9 cellular contexts compared by ENCODE assay signal in genomic region chr3:112464264-112464663, GRCh38. TPM values are rescaled to one million over a fixed set of nuclear protein-coding genes. Genes with fewer than 3 reads are reported as not detected.
DNase-seq lines count a peak whose midpoint lies in the region; ATAC-seq lines count a peak whose summit lies in the region.
"Had no signal": no experiment of that assay in that cellular context is flagged by ENCODE, and none has a peak within 500 bp of the region (broad histone marks: within the 10 kb centered on the region; RNA-seq: fewer than 3 reads in every experiment).

No MANE protein-coding gene starts in this region.

- peak overlapping the region; percentile 20 for H3K4me3 Mint-ChIP-seq in activated T-cell treated with anti-CD3 and anti-CD28 coated beads, Interleukin-2, amount 50 U/mL, for 4 hours
- peak overlapping the region; percentile 22 for H3K4me3 Mint-ChIP-seq in activated CD4-positive, alpha-beta memory T cell treated with anti-CD3 and anti-CD28 coated beads, Interleukin-2, amount 10 ng/mL, durations not matched to agents 7 days and 5 days
- H3K4me3 Mint-ChIP-seq in stimulated activated effector memory CD8-positive, alpha-beta T cell treated with anti-CD3 and anti-CD28 coated beads, Interleukin-12 subunit alpha, Interleukin-12 subunit beta, amount 100 ng/mL, for 72 hours, result peak overlapping the region; percentile 27

- peaks cover 28% of the 10 kb centered on the region for H3K36me3 Mint-ChIP-seq in activated T-cell treated with anti-CD3 and anti-CD28 coated beads, Interleukin-2, amount 50 U/mL, for 4 hours (ENCODE audit: insufficient read depth)
- H3K36me3 Mint-ChIP-seq in activated CD4-positive, alpha-beta memory T cell treated with anti-CD3 and anti-CD28 coated beads, Interleukin-2, amount 10 ng/mL, durations not matched to agents 7 days and 5 days (ENCODE audit: low read depth), result peaks cover 66% of the 10 kb centered on the region
- no peaks in the 10 kb centered on the region for H3K36me3 Mint-ChIP-seq in stimulated activated effector memory CD8-positive, alpha-beta T cell treated with anti-CD3 and anti-CD28 coated beads, Interleukin-12 subunit alpha, Interleukin-12 subunit beta, amount 100 ng/mL, for 72 hours

- no peak for DNase-seq in activated T-cell treated with anti-CD3 and anti-CD28 coated beads, Interleukin-2, amount 50 U/mL, for 4 hours
- no peak for DNase-seq in activated T-cell treated with anti-CD3 and anti-CD28 coated beads, Interleukin-2, amount 50 U/mL, for 1 hour
- DNase-seq in activated CD4-positive, alpha-beta memory T cell treated with anti-CD3 and anti-CD28 coated beads, Interleukin-2, amount 10 ng/mL, durations not matched to agents 7 days and 5 days, result no peak
- no peak for DNase-seq in stimulated activated effector memory CD8-positive, alpha-beta T cell treated with anti-CD3 and anti-CD28 coated beads, Interleukin-12 subunit alpha, Interleukin-12 subunit beta, amount 100 ng/mL, for 72 hours (ENCODE audit: low spot score in 2 of 2)
- no peak for DNase-seq in head of caudate nucleus
- DNase-seq in NCI-H1048 (lab: John Stamatoyannopoulos, UW), result no peak
- no peak for DNase-seq in NCI-H1694 treated with DMSO at 0.1 percent for 48 hours (lab: John Stamatoyannopoulos, UW)
- DNase-seq: NCI-H1092 treated with DMSO at 0.1 percent for 48 hours had no signal

- peak overlapping the region; percentile 76 for H3K27ac Mint-ChIP-seq in activated CD4-positive, alpha-beta memory T cell treated with anti-CD3 and anti-CD28 coated beads, Interleukin-2, amount 10 ng/mL, durations not matched to agents 7 days and 5 days
- H3K27ac Mint-ChIP-seq in stimulated activated effector memory CD8-positive, alpha-beta T cell treated with anti-CD3 and anti-CD28 coated beads, Interleukin-12 subunit alpha, Interleukin-12 subunit beta, amount 100 ng/mL, for 72 hours, result no peak overlapping the region

- no peaks in the 10 kb centered on the region for H3K9me3 Mint-ChIP-seq in activated T-cell treated with anti-CD3 and anti-CD28 coated beads, Interleukin-2, amount 50 U/mL, for 4 hours
- peaks cover 4% of the 10 kb centered on the region for H3K9me3 Mint-ChIP-seq in activated CD4-positive, alpha-beta memory T cell treated with anti-CD3 and anti-CD28 coated beads, Interleukin-2, amount 10 ng/mL, durations not matched to agents 7 days and 5 days
- peaks cover 3% of the 10 kb centered on the region for H3K9me3 Mint-ChIP-seq in stimulated activated effector memory CD8-positive, alpha-beta T cell treated with anti-CD3 and anti-CD28 coated beads, Interleukin-12 subunit alpha, Interleukin-12 subunit beta, amount 100 ng/mL, for 72 hours

- no peak for ATAC-seq in activated T-cell treated with anti-CD3 and anti-CD28 coated beads, Interleukin-2, amount 50 U/mL, for 4 hours
- peak; percentile 45 for ATAC-seq in HG03378 (IDR thresholded peaks at IDR 0.05; ENCODE audit: unreplicated experiment)
- ATAC-seq in stimulated activated effector memory CD8-positive, alpha-beta T cell treated with anti-CD3 and anti-CD28 coated beads, Interleukin-12 subunit alpha, Interleukin-12 subunit beta, amount 100 ng/mL, for 72 hours, result no peak

- POLR2A ChIA-PET in activated CD4-positive, alpha-beta memory T cell treated with anti-CD3 and anti-CD28 coated beads, Interleukin-2, amount 10 ng/mL, durations not matched to agents 7 days and 5 days (lab: Charles Lee), result interaction anchor here (1.0 to 2.8 kb wide), 9 partner anchors 8 to 212 kb away, joined by 3 to 26 read pairs (median 5); partner anchors contain the start of genes ATG3, BTLA and SLC35A5

- H3K27me3 Mint-ChIP-seq in activated T-cell treated with anti-CD3 and anti-CD28 coated beads, Interleukin-2, amount 50 U/mL, for 4 hours (ENCODE audit: low read depth), result no peaks in the 10 kb centered on the region
- no peaks in the 10 kb centered on the region for H3K27me3 Mint-ChIP-seq in activated CD4-positive, alpha-beta memory T cell treated with anti-CD3 and anti-CD28 coated beads, Interleukin-2, amount 10 ng/mL, durations not matched to agents 7 days and 5 days

- H3K4me1 Mint-ChIP-seq in activated T-cell treated with anti-CD3 and anti-CD28 coated beads, Interleukin-2, amount 50 U/mL, for 4 hours (ENCODE audit: low read depth), result peaks cover 87% of the 10 kb centered on the region
- peaks cover 80% of the 10 kb centered on the region for H3K4me1 Mint-ChIP-seq in activated CD4-positive, alpha-beta memory T cell treated with anti-CD3 and anti-CD28 coated beads, Interleukin-2, amount 10 ng/mL, durations not matched to agents 7 days and 5 days
- H3K4me1 Mint-ChIP-seq in stimulated activated effector memory CD8-positive, alpha-beta T cell treated with anti-CD3 and anti-CD28 coated beads, Interleukin-12 subunit alpha, Interleukin-12 subunit beta, amount 100 ng/mL, for 72 hours, result peaks cover 61% of the 10 kb centered on the region

- CTCF ChIA-PET in activated CD4-positive, alpha-beta memory T cell treated with anti-CD3 and anti-CD28 coated beads, Interleukin-2, amount 10 ng/mL, durations not matched to agents 7 days and 5 days (lab: Charles Lee), result interaction anchor here (0.9 to 1.3 kb wide), 7 partner anchors 50 to 353 kb away, joined by 3 to 5 read pairs (median 3); partner anchors contain the start of gene CD200

- intact Hi-C loops in head of caudate nucleus (cut with DNase I), result no loop called here

RNA-seq across cellular contexts. Expression of gene BTLA, which starts 35.0 kb away (rescaled TPM):
- total RNA-seq in activated T-cell treated with anti-CD3 and anti-CD28 coated beads, Interleukin-2, amount 50 U/mL, for 4 hours, result 10 to 100 TPM; 29.8 to 46.3 (median 33.2) TPM
- total RNA-seq in activated CD4-positive, alpha-beta memory T cell treated with anti-CD3 and anti-CD28 coated beads, Interleukin-2, amount 10 ng/mL, durations not matched to agents 7 days and 5 days, result 10 to 100 TPM; 45.7 to 46.3 TPM
